In the genomic region with DNA sequence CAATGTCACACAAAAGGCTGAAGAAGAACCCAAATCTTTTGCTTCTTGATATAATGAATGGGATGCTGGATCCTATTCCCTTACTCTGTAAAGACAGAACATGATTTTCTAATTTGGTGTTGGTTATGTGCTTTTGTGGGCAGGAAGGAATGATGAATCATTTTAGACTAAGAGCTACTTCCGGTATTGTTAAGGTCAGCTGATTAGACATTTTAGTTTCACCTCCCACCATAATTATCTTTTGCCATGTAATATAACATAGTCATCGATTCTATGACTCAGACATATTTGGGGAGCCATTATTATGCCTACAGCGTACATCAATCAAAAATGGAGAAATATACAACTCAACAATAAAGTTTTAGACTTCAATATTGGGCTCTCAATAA, we compare ENCODE assay signal across 12 cellular contexts.
A peak's percentile ranks its signal among the peaks of the same experiment; 100 is the strongest.
DNase-seq lines count a peak whose midpoint lies in the region; ATAC-seq and TF ChIP-seq lines count a peak whose summit lies in the region.
"Had no signal": no experiment of that assay in that cellular context is flagged by ENCODE, and none has a peak within 500 bp of the region (broad histone marks: within the 10 kb centered on the region; RNA-seq: fewer than 3 reads in every experiment).

No MANE protein-coding gene starts in this region.

- peaks cover 20% of the 10 kb centered on the region for H3K4me1 Mint-ChIP-seq in T-helper 2 cell treated with Interferon-gamma antibody and Interleukin-4, amounts not matched to agents 5 μg/mL and 100 μg/mL, for 36 hours (ENCODE audit: low read depth)
- H3K4me1 Mint-ChIP-seq in immature natural killer cell (peaks cover 15 to 21% of the 10 kb centered on the region in 2 donors), glutamatergic neuron (ENCODE audit: low read depth, unreplicated experiment) (peaks cover 3% of the 10 kb centered on the region)

- DNase-seq in CD1c-positive myeloid dendritic cell (ENCODE audit: extremely low spot score) (peak; percentile 16), HFF-Myc (ENCODE audit: extremely low read depth, low read depth) (peak; percentile 25), foreskin melanocyte (peak; percentile 11), immature natural killer cell (no peak), NCI-H510A (lab: John Stamatoyannopoulos, UW) (no peak), glutamatergic neuron (no peak)
- no peak for DNase-seq in T-helper 2 cell treated with Interferon-gamma antibody and Interleukin-4, amounts not matched to agents 5 μg/mL and 100 μg/mL, for 36 hours (ENCODE audit: low spot score)
- DNase-seq: activated effector memory CD4-positive, alpha-beta T cell treated with Interleukin-2 at 50 U/mL for 16 hours; dorsolateral prefrontal cortex; NCI-H510A treated with DMSO at 0.1 percent for 48 hours had no signal

- H3K36me3 Mint-ChIP-seq in T-helper 2 cell treated with Interferon-gamma antibody and Interleukin-4, amounts not matched to agents 5 μg/mL and 100 μg/mL, for 36 hours (ENCODE audit: low read depth), result no peaks in the 10 kb centered on the region
- no peaks in the 10 kb centered on the region for H3K36me3 Mint-ChIP-seq in immature natural killer cell
- H3K36me3 Mint-ChIP-seq in glutamatergic neuron (ENCODE audit: unreplicated experiment), result no peaks in the 10 kb centered on the region

- H3K27me3 Mint-ChIP-seq in T-helper 2 cell treated with Interferon-gamma antibody and Interleukin-4, amounts not matched to agents 5 μg/mL and 100 μg/mL, for 36 hours (ENCODE audit: low read depth), result no peaks in the 10 kb centered on the region
- peaks cover 0 to 2% (median 2%) of the 10 kb centered on the region in 3 donors for H3K27me3 Mint-ChIP-seq in immature natural killer cell (ENCODE audit: low read depth in 3 of 3)
- H3K27me3 Mint-ChIP-seq in glutamatergic neuron (ENCODE audit: unreplicated experiment), result peaks cover 2% of the 10 kb centered on the region

- no peak overlapping the region for H3K27ac Mint-ChIP-seq in T-helper 2 cell treated with Interferon-gamma antibody and Interleukin-4, amounts not matched to agents 5 μg/mL and 100 μg/mL, for 36 hours
- H3K27ac Mint-ChIP-seq in immature natural killer cell, result no peak overlapping the region
- H3K27ac Mint-ChIP-seq in glutamatergic neuron (ENCODE audit: unreplicated experiment), result no peak overlapping the region

- TF ChIP-seq CTCF in HFF-Myc (IDR thresholded peaks at IDR 0.05; ENCODE audit: low read depth, low read length, missing control alignments), result no peak
- TF ChIP-seq CTCF in glutamatergic neuron (IDR thresholded peaks at IDR 0.05; ENCODE audit: partially characterized antibody, unreplicated experiment), result no peak

- no peaks in the 10 kb centered on the region for H3K9me3 Mint-ChIP-seq in T-helper 2 cell treated with Interferon-gamma antibody and Interleukin-4, amounts not matched to agents 5 μg/mL and 100 μg/mL, for 36 hours
- no peaks in the 10 kb centered on the region for H3K9me3 Mint-ChIP-seq in immature natural killer cell
- no peaks in the 10 kb centered on the region for H3K9me3 Mint-ChIP-seq in glutamatergic neuron (ENCODE audit: unreplicated experiment)
- H3K9me3 Mint-ChIP-seq: T-helper 1 cell treated with Interleukin-12 subunit alpha and Interleukin-12 subunit beta and Interleukin-4 antibody, amounts not matched to agents 30 μg/mL and 1 μg/mL, for 36 hours had no signal

- no peak overlapping the region for H3K4me3 ChIP-seq in HFF-Myc (replicated peaks; ENCODE audit: low read depth, low read length)
- H3K4me3 ChIP-seq: dorsolateral prefrontal cortex had no signal

- H3K4me3 Mint-ChIP-seq in T-helper 2 cell treated with Interferon-gamma antibody and Interleukin-4, amounts not matched to agents 5 μg/mL and 100 μg/mL, for 36 hours, result peak overlapping the region; percentile 65
- H3K4me3 Mint-ChIP-seq in immature natural killer cell (peak overlapping the region in 2 of 5 donors; percentile 23 to 29), glutamatergic neuron (ENCODE audit: unreplicated experiment) (no peak overlapping the region)

- ATAC-seq in GM21619 (IDR thresholded peaks at IDR 0.05; ENCODE audit: unreplicated experiment), result no peak

Comparison
In these comparisons a context has a peak if more than half of its experiments do, and no peak if none do; other contexts are left out.
1. DNase-seq: peak in CD1c-positive myeloid dendritic cell (single experiment), HFF-Myc (single experiment) and foreskin melanocyte (single experiment); none in T-helper 2 cell treated with Interferon-gamma antibody and Interleukin-4, amounts not matched to agents 5 μg/mL and 100 μg/mL, for 36 hours (single experiment), immature natural killer cell (0 of 3), NCI-H510A (single experiment) and glutamatergic neuron (single experiment).